Comparison of ENCODE assay signal across 13 cellular contexts in genomic region chrX:18441780-18442367, GRCh38. TPM values are rescaled to one million over a fixed set of nuclear protein-coding genes. Genes with fewer than 3 reads are reported as not detected.
DNase-seq lines count a peak whose midpoint lies in the region; ATAC-seq, FAIRE-seq and TF ChIP-seq lines count a peak whose summit lies in the region.
"Had no signal": no experiment of that assay in that cellular context is flagged by ENCODE, and none has a peak within 500 bp of the region (broad histone marks: within the 10 kb centered on the region; RNA-seq: fewer than 3 reads in every experiment).

No MANE protein-coding gene starts in this region.

- peak overlapping the region; percentile 58 for H3K27ac ChIP-seq in HUES48 (ENCODE audit: low read depth, low read length)
- H3K27ac ChIP-seq in mesendoderm (ENCODE audit: low read depth, low read length) = no peak overlapping the region
- H3K27ac ChIP-seq: BLaER1 treated with 17β-estradiol and CSF1 and Interleukin-3, amounts not matched to agents 10 nM and 100 nM had no signal

- H4K5ac ChIP-seq in mesendoderm (ENCODE audit: low read length) = no peak overlapping the region

- H2BK5ac ChIP-seq in mesendoderm (ENCODE audit: low read length) = no peak overlapping the region

- no peak overlapping the region for H4K8ac ChIP-seq in mesendoderm (ENCODE audit: low read depth, low read length)

- no peak overlapping the region for H3K18ac ChIP-seq in mesendoderm (ENCODE audit: low read length)

- no peak overlapping the region for H3K4me3 ChIP-seq in HUES48 (ENCODE audit: low read depth, low read length)
- H3K4me3 ChIP-seq in mesendoderm (ENCODE audit: low read length) = no peak overlapping the region
- H3K4me3 ChIP-seq: BLaER1 treated with 17β-estradiol and CSF1 and Interleukin-3, amounts not matched to agents 10 nM and 100 nM; HAP-1 had no signal

- H3K27ac Mint-ChIP-seq in endothelial cell (ENCODE audit: unreplicated experiment) = peak overlapping the region; percentile 0
- H3K27ac Mint-ChIP-seq: CD4-positive, CD25-positive, alpha-beta regulatory T cell had no signal

- H3K9me3 ChIP-seq in HUES48 (ENCODE audit: control insufficient read depth, insufficient read depth, low read length) = peaks cover 14% of the 10 kb centered on the region; the same call in 1 of the 2 replicates
- H3K9me3 ChIP-seq: BLaER1 treated with 17β-estradiol and CSF1 and Interleukin-3, amounts not matched to agents 10 nM and 100 nM; HAP-1 had no signal

- no CpG with 5 or more reads among the region's 3 CpGs for WGBS in mesendoderm (ENCODE audit: extremely low coverage, insufficient coverage, low lambda C conversion rate)

- no peaks in the 10 kb centered on the region for H3K36me3 Mint-ChIP-seq in endothelial cell (ENCODE audit: low read depth, unreplicated experiment)
- H3K36me3 Mint-ChIP-seq: CD4-positive, CD25-positive, alpha-beta regulatory T cell had no signal

- no peak overlapping the region for H3K4me2 ChIP-seq in mesendoderm (ENCODE audit: low read length)
- H3K4me2 ChIP-seq: BLaER1 treated with 17β-estradiol and CSF1 and Interleukin-3, amounts not matched to agents 10 nM and 100 nM had no signal

- H2AK5ac ChIP-seq in mesendoderm (ENCODE audit: low read length) = no peak overlapping the region

- H3K79me2 ChIP-seq in mesendoderm (ENCODE audit: control insufficient read depth, insufficient read depth, low read length) = no peaks in the 10 kb centered on the region

- no peak for TF ChIP-seq CTCF in endothelial cell (IDR thresholded peaks at IDR 0.05; ENCODE audit: unreplicated experiment)

- H3K27me3 Mint-ChIP-seq in endothelial cell (ENCODE audit: unreplicated experiment) = no peaks in the 10 kb centered on the region
- H3K27me3 Mint-ChIP-seq: CD4-positive, CD25-positive, alpha-beta regulatory T cell had no signal

- ATAC-seq in Right ventricle myocardium inferior = no peak

- peaks cover 4% of the 10 kb centered on the region; the same call in 1 of the 2 replicates for H3K4me1 ChIP-seq in HUES48 (ENCODE audit: control insufficient read depth, insufficient read depth, low read length)
- no peaks in the 10 kb centered on the region for H3K4me1 ChIP-seq in mesendoderm (ENCODE audit: control insufficient read depth, low read depth, low read length)
- H3K4me1 ChIP-seq: BLaER1 treated with 17β-estradiol and CSF1 and Interleukin-3, amounts not matched to agents 10 nM and 100 nM; HAP-1 had no signal

- peaks cover 14% of the 10 kb centered on the region for H3K4me1 Mint-ChIP-seq in endothelial cell (ENCODE audit: unreplicated experiment)

- no peaks in the 10 kb centered on the region for H3K27me3 ChIP-seq in HUES48 (ENCODE audit: control insufficient read depth, insufficient read depth, low read length)
- H3K27me3 ChIP-seq in mesendoderm (ENCODE audit: insufficient read depth, low read length, poor library complexity) = no peaks in the 10 kb centered on the region

- intact Hi-C loops in Right ventricle myocardium inferior (cut with DNase I) = no loop called here

- no peak for FAIRE-seq in GM12891 (lab: Jason Lieb, UNC)
- FAIRE-seq: GM18507 had no signal

- no peak overlapping the region for H3K23ac ChIP-seq in mesendoderm (ENCODE audit: low read length)

- no peak overlapping the region for H3K9ac ChIP-seq in HUES48 (ENCODE audit: low read depth, low read length)
- H3K9ac ChIP-seq in mesendoderm (ENCODE audit: low read length) = no peak overlapping the region
- H3K9ac ChIP-seq: BLaER1 treated with 17β-estradiol and CSF1 and Interleukin-3, amounts not matched to agents 10 nM and 100 nM had no signal

- H3K4me3 Mint-ChIP-seq in endothelial cell (ENCODE audit: unreplicated experiment) = no peak overlapping the region

- no peaks in the 10 kb centered on the region for H3K9me3 Mint-ChIP-seq in endothelial cell (ENCODE audit: unreplicated experiment)
- H3K9me3 Mint-ChIP-seq: CD4-positive, CD25-positive, alpha-beta regulatory T cell had no signal

- H3K36me3 ChIP-seq in HUES48 (ENCODE audit: control insufficient read depth, insufficient read depth, low read length) (no peaks in the 10 kb centered on the region), mesendoderm (ENCODE audit: control insufficient read depth, insufficient read depth, low read length) (no peaks in the 10 kb centered on the region)
- H3K36me3 ChIP-seq: BLaER1 treated with 17β-estradiol and CSF1 and Interleukin-3, amounts not matched to agents 10 nM and 100 nM; HAP-1 had no signal

- DNase-seq in GM12891 (ENCODE audit: insufficient read length, low spot score) (no peak), endothelial cell (ENCODE audit: low spot score) (no peak), mesendoderm (peak; percentile 40), NCI-H226 (no peak), NCI-H2171 (lab: John Stamatoyannopoulos, UW) (no peak), Right ventricle myocardium inferior (ENCODE audit: missing footprints) (no peak)
- DNase-seq: ACHN; CD4-positive, CD25-positive, alpha-beta regulatory T cell; DMS53 had no signal

- no peak overlapping the region for H2BK120ac ChIP-seq in mesendoderm (ENCODE audit: low read depth, low read length)

- no peak for TF ChIP-seq POLR2A in GM12891 (IDR thresholded peaks at IDR 0.05; ENCODE audit: low read depth, low read length)

- no peak overlapping the region for H3K4ac ChIP-seq in mesendoderm (ENCODE audit: low read depth, low read length)

- H2BK15ac ChIP-seq in mesendoderm (replicated peaks; ENCODE audit: low read depth) = no peak overlapping the region

- H3K79me1 ChIP-seq in mesendoderm (ENCODE audit: low read length) = no peaks in the 10 kb centered on the region

- no peak overlapping the region for H3K56ac ChIP-seq in mesendoderm (ENCODE audit: low read length)

TF ChIP-seq in GM12891, 5 proteins besides CTCF, POLR2A, EP300 and RAD21:
- TF ChIP-seq SPI1 (IDR thresholded peaks at IDR 0.05; ENCODE audit: low read depth, low read length) = peak; percentile 42
- no peak for TF ChIP-seq TAF1 (IDR thresholded peaks at IDR 0.05; ENCODE audit: low read depth, low read length)

RNA-seq across cellular contexts. Expression of gene CDKL5, which starts 16.5 kb away (rescaled TPM):
- polyA plus RNA-seq in GM12891 (2012; ENCODE audit: low read depth, missing spikeins) = 3.2 TPM
- 10.6 TPM for total RNA-seq in endothelial cell (ENCODE audit: unreplicated experiment)
- 4.6 TPM for polyA plus RNA-seq in mesendoderm (2013, experiment 1 of 2)
- 4.9 TPM for polyA plus RNA-seq in mesendoderm (2013, experiment 2 of 2)
- total RNA-seq in Right ventricle myocardium inferior = 8.1 TPM
